In the genomic region with DNA sequence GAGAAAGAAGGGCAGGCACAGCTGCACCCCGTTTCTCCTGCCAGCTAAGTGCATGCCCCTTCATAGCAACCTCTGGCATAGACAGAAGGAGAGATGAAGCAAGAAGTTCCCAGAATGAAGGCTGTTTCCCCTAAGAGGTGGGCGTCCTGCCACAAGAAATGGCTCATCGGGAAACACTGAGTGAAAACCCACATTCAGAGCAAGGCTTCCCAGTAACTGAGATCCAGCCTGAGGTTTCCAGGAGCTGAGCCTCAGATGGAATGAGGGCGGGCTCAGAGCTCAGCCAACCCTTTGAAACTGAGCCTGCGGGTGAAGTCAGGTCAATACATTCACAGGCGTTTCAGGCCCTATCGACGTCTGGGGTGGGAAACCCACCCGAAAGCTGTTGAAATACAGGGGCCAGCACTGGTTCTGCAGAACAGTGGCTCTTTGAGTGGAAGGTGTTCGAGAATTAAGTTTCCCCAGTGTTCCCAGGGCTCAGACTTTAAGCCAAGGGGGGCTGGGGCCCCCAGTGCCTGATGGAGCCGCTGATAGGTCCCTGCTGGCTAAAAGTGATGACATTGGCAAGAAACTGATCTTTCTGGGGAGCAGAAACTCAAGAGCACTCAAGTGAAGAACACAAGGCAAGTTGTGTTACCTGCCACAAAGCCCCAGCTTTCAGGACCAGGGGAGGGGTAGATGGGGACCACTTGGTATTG, we compare ENCODE assay signal across 8 cellular contexts.
DNase-seq lines count a peak whose midpoint lies in the region; ATAC-seq lines count a peak whose summit lies in the region.

No MANE protein-coding gene starts in this region.

- peak; percentile 34 for DNase-seq in stimulated activated CD4-positive, alpha-beta T cell treated with anti-CD3 and anti-CD28 coated beads, Interleukin-1b, Interleukin-23, amount 100 ng/mL, for 48 hours
- DNase-seq in stimulated activated CD4-positive, alpha-beta T cell treated with anti-CD3 and anti-CD28 coated beads, Interleukin-2, amount 100 ng/mL, for 48 hours = no peak
- DNase-seq in Right ventricle myocardium inferior (ENCODE audit: missing footprints) (peak; percentile 82), nucleus accumbens (lab: John Stamatoyannopoulos, UW) (peak in 33 of 56 donors; percentile 7 to 67 (median 31)), aorta (peak; percentile 89), HT-29 (ENCODE audit: low spot score) (no peak), NOMO-1 (lab: John Stamatoyannopoulos, UW; ENCODE audit: unreplicated experiment in 2 of 2) (no peak), SHP77 (lab: John Stamatoyannopoulos, UW) (no peak)

- H3K36me3 ChIP-seq in aorta (ENCODE audit: control insufficient read depth in 1 of 2, insufficient read depth in 2 of 2, low read length in 1 of 2) = no peaks in the 10 kb centered on the region

- WGBS in aorta, 2 donors = 6 to 14% methylated on average over 11 of the region's 11 CpGs

- H3K27ac ChIP-seq in aorta (ENCODE audit: low read depth in 1 of 2, low read length in 2 of 2) = peak overlapping the region in 1 of 2 donors; percentile 20

- ATAC-seq in Right ventricle myocardium inferior (peak; percentile 94), aorta (ENCODE audit: low FRiP score) (peak; percentile 88)

- H3K9me3 ChIP-seq in aorta (ENCODE audit: control insufficient read depth, low read length) = no peaks in the 10 kb centered on the region

- no peaks in the 10 kb centered on the region for H3K27me3 ChIP-seq in aorta (ENCODE audit: control insufficient read depth in 1 of 2, insufficient read depth in 2 of 2, low read length in 1 of 2)

- no peak overlapping the region for H3K4me3 ChIP-seq in aorta (ENCODE audit: low read length in 2 of 2)

- peaks cover 0 to 3% of the 10 kb centered on the region in 2 donors for H3K4me1 ChIP-seq in aorta (ENCODE audit: control insufficient read depth in 1 of 2, insufficient read depth in 2 of 2, low read length in 2 of 2)

- intact Hi-C loops in Right ventricle myocardium inferior (cut with DNase I) = no loop called here
- intact Hi-C loops in aorta (cut with DNase I) = loop anchor here in 1 of 2 donors (5.0 to 10.0 kb wide), 2 partner anchors 102 to 239 kb away; no protein-coding TSS in a partner anchor

Comparison
In these comparisons a context has a peak if more than half of its experiments do, and no peak if none do; other contexts are left out.
1. DNase-seq: peak in stimulated activated CD4-positive, alpha-beta T cell treated with anti-CD3 and anti-CD28 coated beads, Interleukin-1b, Interleukin-23, amount 100 ng/mL, for 48 hours (single experiment), Right ventricle myocardium inferior (single experiment), nucleus accumbens (33 of 56) and aorta (2 of 2); none in stimulated activated CD4-positive, alpha-beta T cell treated with anti-CD3 and anti-CD28 coated beads, Interleukin-2, amount 100 ng/mL, for 48 hours (0 of 2), HT-29 (single experiment), NOMO-1 (0 of 2) and SHP77 (0 of 2).